36 cellular contexts compared by ENCODE assay signal in the genomic region with DNA sequence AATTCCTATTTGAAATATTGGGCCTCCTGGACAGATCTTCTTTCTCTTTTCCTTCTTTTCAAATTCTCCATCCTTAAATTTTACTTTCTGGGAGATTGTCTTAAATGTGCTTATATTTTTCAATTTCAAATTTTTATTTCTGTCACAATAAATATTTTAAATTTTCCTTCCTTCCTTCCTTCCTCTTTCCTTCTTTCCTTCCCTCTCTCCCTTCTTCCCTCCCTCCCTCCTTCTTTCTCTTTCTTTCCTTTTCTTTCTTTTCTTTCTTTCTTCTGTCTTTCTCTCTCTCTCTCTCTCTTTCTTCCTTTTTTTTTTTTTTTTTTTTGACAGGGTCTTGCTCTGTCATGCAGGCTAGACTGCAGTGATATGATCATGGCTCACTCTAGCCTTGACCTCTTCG. TPM values are rescaled to one million over a fixed set of nuclear protein-coding genes. Genes with fewer than 3 reads are reported as not detected.
"Had no signal": no experiment of that assay in that cellular context is flagged by ENCODE, and none has a peak within 500 bp of the region (broad histone marks: within the 10 kb centered on the region; RNA-seq: fewer than 3 reads in every experiment).

No MANE protein-coding gene starts in this region.

- H3K36me3 ChIP-seq: MG63 had no signal

- H3K4me3 ChIP-seq: MG63 had no signal

- H3K27me3 ChIP-seq: MG63 had no signal

- DNase-seq: Karpas-422, Kasumi-1, MG63, MM.1S, MV-4-11, NCI-H1048, NCI-H1092, NCI-H1092 treated with DMSO at 0.1 percent for 48 hours, NCI-H1105, NCI-H1417, NCI-H1417 treated with DMSO at 0.1 percent for 48 hours, NCI-H1436, NCI-H1436 treated with DMSO at 0.1 percent for 48 hours, NCI-H146, NCI-H1694, NCI-H1694 treated with DMSO at 0.1 percent for 48 hours, NCI-H187, NCI-H187 treated with DMSO at 0.1 percent for 48 hours, NCI-H1930, NCI-H2029, NCI-H2029 treated with DMSO at 0.1 percent for 48 hours, NCI-H2081, NCI-H2081 treated with DMSO at 0.1 percent for 48 hours, NCI-H2107, NCI-H2171, NCI-H2171 treated with DMSO at 0.1 percent for 48 hours, NCI-H2227 treated with DMSO at 0.1 percent for 48 hours, NCI-H226, NCI-H345, NCI-H446, NCI-H446 treated with DMSO at 0.1 percent for 48 hours, NCI-H510A, NCI-H510A treated with DMSO at 0.1 percent for 48 hours, NCI-H524 had no signal

- H3K9me3 ChIP-seq: MG63 had no signal

RNA-seq across cellular contexts. Expression of gene SRSF12, which starts 54.0 kb away (rescaled TPM):
- total RNA-seq: LHCN-M2, M059J had no signal
